11 cellular contexts compared by ENCODE assay signal in genomic region chrX:136710324-136710951, GRCh38.
DNase-seq lines count a peak whose midpoint lies in the region; ATAC-seq, FAIRE-seq and TF ChIP-seq lines count a peak whose summit lies in the region.
"Had no signal": no experiment of that assay in that cellular context is flagged by ENCODE, and none has a peak within 500 bp of the region (broad histone marks: within the 10 kb centered on the region; RNA-seq: fewer than 3 reads in every experiment).

No MANE protein-coding gene starts in this region.

- in situ Hi-C loops in IMR-90 (cut with MboI; ENCODE audit: low sequenced_read_pairs) = loop anchor here (5.0 kb wide), 1 partner anchor 217 kb away; no protein-coding TSS in a partner anchor

- H4K8ac ChIP-seq in IMR-90 (ENCODE audit: low read depth in 2 of 2, low read length in 2 of 2) = no peak overlapping the region

- H3K4me1 Mint-ChIP-seq in stimulated activated naive CD8-positive, alpha-beta T cell treated with anti-CD3 and anti-CD28 coated beads, Interleukin-15, amount 100 ng/mL, for 72 hours = peaks cover 44% of the 10 kb centered on the region

- dilution Hi-C loops in IMR-90 (cut with HindIII; ENCODE audit: low sequenced_read_pairs, unreplicated experiment) = no loop called here

- no peak overlapping the region for H4K91ac ChIP-seq in IMR-90 (ENCODE audit: insufficient read depth, low read depth, low read length)

- H3K14ac ChIP-seq in IMR-90 (replicated peaks; ENCODE audit: low read depth, low read length) = no peak overlapping the region

- no peaks in the 10 kb centered on the region for H3K27me3 Mint-ChIP-seq in stimulated activated naive CD8-positive, alpha-beta T cell treated with anti-CD3 and anti-CD28 coated beads, Interleukin-15, amount 100 ng/mL, for 72 hours

- no CpG with 5 or more reads among the region's 2 CpGs for WGBS in IMR-90 (ENCODE audit: extremely low coverage in 2 of 2, insufficient read length in 1 of 2), 2 experiments

- no peak overlapping the region for H3K4me3 ChIP-seq in IMR-90 (ENCODE audit: insufficient read depth, low read depth, low read length)
- H3K4me3 ChIP-seq in choroid plexus epithelial cell (ENCODE audit: low read depth, low read length) = no peak overlapping the region
- H3K4me3 ChIP-seq: mucosa of descending colon had no signal

- no peaks in the 10 kb centered on the region for H4K20me1 ChIP-seq in IMR-90 (ENCODE audit: insufficient read depth, low read length)

- H3K9me3 ChIP-seq in IMR-90 (ENCODE audit: control insufficient read depth, insufficient read depth, low read length) = no peaks in the 10 kb centered on the region
- H3K9me3 ChIP-seq: mucosa of descending colon had no signal

- no peak overlapping the region for H3K56ac ChIP-seq in IMR-90 (ENCODE audit: extremely low read depth, insufficient read depth, low read length)

- H3K9me3 Mint-ChIP-seq in stimulated activated naive CD8-positive, alpha-beta T cell treated with anti-CD3 and anti-CD28 coated beads, Interleukin-15, amount 100 ng/mL, for 72 hours = no peaks in the 10 kb centered on the region

- intact Hi-C loops in IMR-90 (cut with micrococcal nuclease) = no loop called here

- H3K4me2 ChIP-seq in IMR-90 (ENCODE audit: low read depth, low read length) = peak overlapping the region; percentile 74

- H3K27me3 ChIP-seq in IMR-90 (ENCODE audit: control insufficient read depth, insufficient read depth, low read length) = no peaks in the 10 kb centered on the region

- peaks cover 2% of the 10 kb centered on the region for H3K4me1 ChIP-seq in IMR-90 (ENCODE audit: control insufficient read depth, insufficient read depth, low read length)

- H3K18ac ChIP-seq in IMR-90 (ENCODE audit: low read depth, low read length) = no peak overlapping the region

- H3K79me1 ChIP-seq in IMR-90 (ENCODE audit: low read depth in 1 of 2, low read length in 2 of 2) = no peaks in the 10 kb centered on the region

- no peak overlapping the region for H3K27ac ChIP-seq in IMR-90 (ENCODE audit: insufficient read depth, low read length)

- H3K9ac ChIP-seq in IMR-90 (ENCODE audit: low read depth, low read length) = no peak overlapping the region

- no peak overlapping the region for H2BK15ac ChIP-seq in IMR-90 (ENCODE audit: low read depth, low read length)

- peak overlapping the region; percentile 35 to 50 for H3K4me3 Mint-ChIP-seq in stimulated activated naive CD8-positive, alpha-beta T cell treated with anti-CD3 and anti-CD28 coated beads, Interleukin-15, amount 100 ng/mL, for 72 hours

- no peak overlapping the region for H2BK20ac ChIP-seq in IMR-90 (ENCODE audit: low read depth, low read length)

- H2BK5ac ChIP-seq in IMR-90 (ENCODE audit: low read depth, low read length, poor library complexity, severe bottlenecking) = no peak overlapping the region

- no peaks in the 10 kb centered on the region for H3K36me3 ChIP-seq in IMR-90 (ENCODE audit: control insufficient read depth, insufficient read depth, low read length)

- no peak overlapping the region for H2AK9ac ChIP-seq in IMR-90 (replicated peaks; ENCODE audit: low read depth, low read length, poor library complexity)

- H3K27ac Mint-ChIP-seq in stimulated activated naive CD8-positive, alpha-beta T cell treated with anti-CD3 and anti-CD28 coated beads, Interleukin-15, amount 100 ng/mL, for 72 hours = peak overlapping the region; percentile 69 to 92

- no peaks in the 10 kb centered on the region for H3K9me1 ChIP-seq in IMR-90 (ENCODE audit: insufficient read depth, low read length)

- peak; percentile 20 for DNase-seq in stimulated activated CD4-positive, alpha-beta T cell treated with anti-CD3 and anti-CD28 coated beads, Interleukin-1b, Interleukin-23, amount 100 ng/mL, for 48 hours
- DNase-seq in stimulated activated CD4-positive, alpha-beta T cell treated with anti-CD3 and anti-CD28 coated beads, Interleukin-4, amount 100 ng/mL, for 1 hour = no peak
- DNase-seq in IMR-90 (peak; percentile 63), choroid plexus epithelial cell (ENCODE audit: low read depth) (peak; percentile 51), pons (ENCODE audit: low spot score) (no peak), D721Med (ENCODE audit: insufficient read length, low spot score) (no peak)
- DNase-seq in stimulated activated naive CD8-positive, alpha-beta T cell treated with anti-CD3 and anti-CD28 coated beads, Interleukin-15, amount 100 ng/mL, for 72 hours = no peak
- DNase-seq: cortex of kidney, NCI-H1694 had no signal

- no peak for FAIRE-seq in D721Med (lab: Jason Lieb, UNC)

- POLR2A ChIA-PET in IMR-90 (lab: Charles Lee; ENCODE audit: unreplicated experiment) = no interaction called here

- TF ChIP-seq POLR2A in IMR-90 (IDR thresholded peaks at IDR 0.05; ENCODE audit: low read depth, low read length) = no peak

- ATAC-seq in IMR-90 (ENCODE audit: low read depth) (no peak), GM21367 (IDR thresholded peaks at IDR 0.05; ENCODE audit: unreplicated experiment) (no peak)
- ATAC-seq in stimulated activated naive CD8-positive, alpha-beta T cell treated with anti-CD3 and anti-CD28 coated beads, Interleukin-15, amount 100 ng/mL, for 72 hours = peak; percentile 77

- H3K23ac ChIP-seq in IMR-90 (ENCODE audit: low read depth, low read length) = no peak overlapping the region

- H2BK120ac ChIP-seq in IMR-90 (ENCODE audit: low read depth, low read length) = no peak overlapping the region

- CTCF ChIA-PET in IMR-90 (lab: Yijun Ruan, JAX) = interaction anchor here (0.6 to 1.0 kb wide), 3 partner anchors 14 to 148 kb away, joined by 3 to 7 read pairs (median 3); no protein-coding TSS in a partner anchor

- no TSS peak for BruUV-seq in IMR-90 (replicated peaks; lab: Mats Ljungman, UMichigan)

- H4K5ac ChIP-seq in IMR-90 (ENCODE audit: low read depth, low read length) = no peak overlapping the region

- no peak overlapping the region for H3K4ac ChIP-seq in IMR-90 (ENCODE audit: low read depth, low read length)

- H2AFZ ChIP-seq in IMR-90 (replicated peaks; ENCODE audit: low read length, poor library complexity) = no peak overlapping the region

- TF ChIP-seq CTCF in IMR-90 (conservative IDR thresholded peaks at IDR 0.05; ENCODE audit: low read depth, low read length) (no peak), choroid plexus epithelial cell (conservative IDR thresholded peaks at IDR 0.05; ENCODE audit: low read depth, low read length) (no peak), D721Med (IDR thresholded peaks at IDR 0.05; ENCODE audit: insufficient read depth, missing control alignments) (no peak)

- no peak for TF ChIP-seq RAD21 in IMR-90 (IDR thresholded peaks at IDR 0.05; ENCODE audit: low read length)

- no peak overlapping the region for H2AK5ac ChIP-seq in IMR-90 (ENCODE audit: low read depth, low read length)

TF ChIP-seq in IMR-90, 13 proteins besides CTCF, POLR2A, EP300 and RAD21:
- TF ChIP-seq BHLHE40 (IDR thresholded peaks at IDR 0.05; ENCODE audit: low read depth, low read length) (no peak), MAFK (IDR thresholded peaks at IDR 0.05; ENCODE audit: low read depth, low read length) (peak; percentile 78)

Comparison
In these comparisons a context has a peak if more than half of its experiments do, and no peak if none do; other contexts are left out.
1. DNase-seq: peak in stimulated activated CD4-positive, alpha-beta T cell treated with anti-CD3 and anti-CD28 coated beads, Interleukin-1b, Interleukin-23, amount 100 ng/mL, for 48 hours (single experiment), IMR-90 (single experiment) and choroid plexus epithelial cell (single experiment); none in stimulated activated CD4-positive, alpha-beta T cell treated with anti-CD3 and anti-CD28 coated beads, Interleukin-4, amount 100 ng/mL, for 1 hour (single experiment), stimulated activated naive CD8-positive, alpha-beta T cell treated with anti-CD3 and anti-CD28 coated beads, Interleukin-15, amount 100 ng/mL, for 72 hours (0 of 2), pons (single experiment) and D721Med (single experiment).